ENCODE assay signal across 23 cellular contexts in genomic region chr2:174066871-174067270, GRCh38.
"Had no signal": no experiment of that assay in that cellular context is flagged by ENCODE, and none has a peak within 500 bp of the region (broad histone marks: within the 10 kb centered on the region; RNA-seq: fewer than 3 reads in every experiment).

No MANE protein-coding gene starts in this region.

- DNase-seq: activated CD4-positive, alpha-beta T cell treated with anti-CD3 and anti-CD28 coated beads, Interleukin-2, amount 50 U/mL, for 1 hour; activated CD4-positive, CD25-positive, alpha-beta regulatory T cell; activated CD8-positive, alpha-beta memory T cell treated with anti-CD3 and anti-CD28 coated beads, Interleukin-2, amount 50 U/mL, for 4 hours; activated CD8-positive, alpha-beta T cell treated with anti-CD3 and anti-CD28 coated beads for 36 hours; activated gamma-delta T cell treated with Interleukin-2 at 50 U/mL for 16 hours; activated naive CD4-positive, alpha-beta T cell treated with anti-CD3 and anti-CD28 coated beads, Interleukin-2, amount 10 ng/mL, durations not matched to agents 7 days and 5 days; activated T-cell treated with anti-CD3 and anti-CD28 coated beads, Interleukin-2, amount 50 U/mL, for 72 hours; aorta; caudate nucleus; MM.1S; NCI-H1105 treated with DMSO at 0.1 percent for 48 hours; NCI-H146; NCI-H187 treated with DMSO at 0.1 percent for 48 hours; NCI-H2081 treated with DMSO at 0.1 percent for 48 hours; NCI-H446; NCI-H524; Peyer's patch; SHP77 treated with DMSO at 0.1 percent for 48 hours; T-helper 17 cell; T-helper 9 cell had no signal

- H3K9me3 Mint-ChIP-seq: activated naive CD4-positive, alpha-beta T cell treated with anti-CD3 and anti-CD28 coated beads, Interleukin-2, amount 10 ng/mL, durations not matched to agents 7 days and 5 days; activated T-helper 2 cell treated with anti-CD3 and anti-CD28 coated beads, Interferon-gamma antibody, Interleukin-2, Interleukin-4, amounts not matched to agents 10 μg/mL and 5 μg/mL and 100 μg/mL, durations not matched to agents 14 hours and 24 hours and 36 hours had no signal

- H3K4me3 ChIP-seq: breast epithelium, Peyer's patch had no signal

- H3K9me3 ChIP-seq: breast epithelium, Peyer's patch had no signal

- H3K36me3 ChIP-seq: breast epithelium, Peyer's patch had no signal

- ATAC-seq: activated CD8-positive, alpha-beta T cell treated with anti-CD3 and anti-CD28 coated beads for 36 hours; activated T-cell treated with anti-CD3 and anti-CD28 coated beads, Interleukin-2, amount 50 U/mL, for 72 hours; T-helper 17 cell had no signal

- H3K27ac Mint-ChIP-seq: activated CD8-positive, alpha-beta T cell treated with anti-CD3 and anti-CD28 coated beads for 36 hours; activated naive CD4-positive, alpha-beta T cell treated with anti-CD3 and anti-CD28 coated beads, Interleukin-2, amount 10 ng/mL, durations not matched to agents 7 days and 5 days; activated T-cell treated with anti-CD3 and anti-CD28 coated beads, Interleukin-2, amount 50 U/mL, for 72 hours; activated T-helper 2 cell treated with anti-CD3 and anti-CD28 coated beads, Interferon-gamma antibody, Interleukin-2, Interleukin-4, amounts not matched to agents 10 μg/mL and 5 μg/mL and 100 μg/mL, durations not matched to agents 14 hours and 24 hours and 36 hours; T-helper 17 cell had no signal

- H3K4me1 ChIP-seq: breast epithelium, Peyer's patch had no signal

- H3K36me3 Mint-ChIP-seq: activated naive CD4-positive, alpha-beta T cell treated with anti-CD3 and anti-CD28 coated beads, Interleukin-2, amount 10 ng/mL, durations not matched to agents 7 days and 5 days had no signal

- H3K4me1 Mint-ChIP-seq: activated naive CD4-positive, alpha-beta T cell treated with anti-CD3 and anti-CD28 coated beads, Interleukin-2, amount 10 ng/mL, durations not matched to agents 7 days and 5 days; T-helper 17 cell had no signal

- H3K27ac ChIP-seq: breast epithelium, KMS-11, Peyer's patch had no signal

- H3K4me3 Mint-ChIP-seq: activated CD8-positive, alpha-beta T cell treated with anti-CD3 and anti-CD28 coated beads for 36 hours; activated naive CD4-positive, alpha-beta T cell treated with anti-CD3 and anti-CD28 coated beads, Interleukin-2, amount 10 ng/mL, durations not matched to agents 7 days and 5 days; activated T-cell treated with anti-CD3 and anti-CD28 coated beads, Interleukin-2, amount 50 U/mL, for 72 hours; T-helper 17 cell had no signal

- H3K27me3 ChIP-seq: breast epithelium, Peyer's patch had no signal
